18 cellular contexts compared by ENCODE assay signal in the genomic region with DNA sequence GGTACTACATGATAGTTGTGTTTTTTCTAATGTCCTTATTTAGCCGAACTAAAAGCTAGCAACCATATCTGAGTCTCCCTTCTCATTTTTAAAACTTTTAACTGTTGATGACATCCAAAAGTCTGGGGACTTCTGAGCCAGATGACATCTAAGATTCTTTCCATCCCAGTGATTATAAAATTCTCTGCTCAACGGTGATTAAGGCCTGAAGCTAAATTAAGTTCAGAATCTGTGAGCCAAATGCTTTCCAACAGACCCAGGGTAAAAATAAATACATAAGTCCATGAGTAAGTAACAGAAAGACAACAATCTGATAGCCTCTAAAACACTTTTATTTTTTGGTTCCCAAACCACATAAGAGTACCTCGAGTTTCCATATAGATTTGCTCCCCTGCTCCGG. TPM values are rescaled to one million over a fixed set of nuclear protein-coding genes. Genes with fewer than 3 reads are reported as not detected.
DNase-seq lines count a peak whose midpoint lies in the region; TF ChIP-seq lines count a peak whose summit lies in the region.
"Had no signal": no experiment of that assay in that cellular context is flagged by ENCODE, and none has a peak within 500 bp of the region (broad histone marks: within the 10 kb centered on the region; RNA-seq: fewer than 3 reads in every experiment).

No MANE protein-coding gene starts in this region.

- H3K36me3 ChIP-seq in Karpas-422 (ENCODE audit: insufficient read depth, low read length) (no peaks in the 10 kb centered on the region), skeletal muscle tissue (ENCODE audit: control insufficient read depth in 3 of 3, insufficient read depth in 3 of 3, low read length in 3 of 3) (no peaks in the 10 kb centered on the region)
- H3K36me3 ChIP-seq: ovary had no signal

- H3K4me3 ChIP-seq in Karpas-422 (ENCODE audit: low read length) (no peak overlapping the region), skeletal muscle tissue (ENCODE audit: low read length in 3 of 3) (no peak overlapping the region)
- H3K4me3 ChIP-seq: ovary had no signal

- H3K36me3 Mint-ChIP-seq in progenitor cell of endocrine pancreas (ENCODE audit: insufficient read depth), result no peaks in the 10 kb centered on the region

- H3K27me3 ChIP-seq in Karpas-422 (ENCODE audit: low read length) (no peaks in the 10 kb centered on the region), skeletal muscle tissue (ENCODE audit: control insufficient read depth in 3 of 3, insufficient read depth in 3 of 3, low read length in 3 of 3) (no peaks in the 10 kb centered on the region)
- H3K27me3 ChIP-seq: ovary had no signal

- H3K4me1 Mint-ChIP-seq in progenitor cell of endocrine pancreas (ENCODE audit: low read depth), result peaks cover 21% of the 10 kb centered on the region

- H3K9ac ChIP-seq in Karpas-422 (ENCODE audit: low read length) (no peak overlapping the region), skeletal muscle tissue (ENCODE audit: low read depth in 1 of 3, low read length in 3 of 3) (peak overlapping the region in 2 of 3 donors; percentile 33 to 57)

- H3K9me3 Mint-ChIP-seq in progenitor cell of endocrine pancreas (ENCODE audit: low read depth), result no peaks in the 10 kb centered on the region

- no peak overlapping the region for H3K4me2 ChIP-seq in Karpas-422 (ENCODE audit: low read depth, low read length, poor library complexity, severe bottlenecking)

- H3K9me2 ChIP-seq in Karpas-422 (replicated peaks; ENCODE audit: insufficient read depth, low read length), result no peaks in the 10 kb centered on the region

- no peak for TF ChIP-seq CTCF in progenitor cell of endocrine pancreas (IDR thresholded peaks at IDR 0.05; ENCODE audit: unreplicated experiment)

- no peak overlapping the region for H3K27ac ChIP-seq in Karpas-422 (ENCODE audit: low read length)
- H3K27ac ChIP-seq in skeletal muscle tissue (ENCODE audit: low read depth, low read length), result peak overlapping the region; percentile 55
- H3K27ac ChIP-seq: ovary had no signal

- H3K4me1 ChIP-seq in Karpas-422 (ENCODE audit: low read length), result peaks cover 4% of the 10 kb centered on the region; the same call in 1 of the 2 replicates
- H3K4me1 ChIP-seq in skeletal muscle tissue (ENCODE audit: control insufficient read depth in 3 of 3, insufficient read depth in 3 of 3, low read length in 3 of 3), result peaks cover 23 to 37% (median 29%) of the 10 kb centered on the region in 3 donors

- DNase-seq in EH (ENCODE audit: low read depth) (peak; percentile 61), Karpas-422 (peak; percentile 19), fibroblast of peridontal ligament (ENCODE audit: extremely low read depth) (peak; percentile 40), progenitor cell of endocrine pancreas (ENCODE audit: low spot score, unreplicated experiment) (no peak), SW 1271 (lab: John Stamatoyannopoulos, UW) (no peak), NCI-H2081 treated with DMSO at 0.1 percent for 48 hours (lab: John Stamatoyannopoulos, UW) (no peak)
- DNase-seq: activated CD4-positive, alpha-beta T cell treated with anti-CD3 and anti-CD28 coated beads for 48 hours; activated CD8-positive, alpha-beta memory T cell treated with anti-CD3 and anti-CD28 coated beads, Interleukin-2, amount 50 U/mL, for 4 hours; activated gamma-delta T cell; anterior cingulate cortex; Calu3; cerebellar nuclear complex; foreskin fibroblast; NCI-H1417 treated with DMSO at 0.1 percent for 48 hours; NCI-H774; ovary; stimulated activated CD4-positive, alpha-beta T cell treated with anti-CD3 and anti-CD28 coated beads, Interleukin-4, amount 100 ng/mL, for 24 hours had no signal

- H4K20me1 ChIP-seq in Karpas-422 (ENCODE audit: insufficient read depth, low read depth, low read length), result no peaks in the 10 kb centered on the region

- H3K27me3 Mint-ChIP-seq in progenitor cell of endocrine pancreas, result no peaks in the 10 kb centered on the region

- no peaks in the 10 kb centered on the region for H3K9me3 ChIP-seq in Karpas-422 (ENCODE audit: low read length)
- H3K9me3 ChIP-seq in skeletal muscle tissue (ENCODE audit: control insufficient read depth in 3 of 3, low read length in 3 of 3), result no peaks in the 10 kb centered on the region
- H3K9me3 ChIP-seq: ovary had no signal

- no peak overlapping the region for H2AFZ ChIP-seq in Karpas-422 (ENCODE audit: low read length)

- H3K4me3 Mint-ChIP-seq in progenitor cell of endocrine pancreas (ENCODE audit: low read depth), result no peak overlapping the region

- no peaks in the 10 kb centered on the region for H3K79me2 ChIP-seq in Karpas-422 (ENCODE audit: low read length)

- no peak overlapping the region for H3K27ac Mint-ChIP-seq in progenitor cell of endocrine pancreas

RNA-seq across cellular contexts. Expression of gene PTP4A2, which starts 13.1 kb away (rescaled TPM):
- 215 and 401 TPM in 2 replicates for total RNA-seq in Karpas-422 (2014; rRNA removed; shearing (Covaris generic); ENCODE audit: low replicate concordance)
- total RNA-seq in skeletal muscle tissue, result 457 TPM
- total RNA-seq in progenitor cell of endocrine pancreas, result 157 and 161 TPM in 2 replicates

Comparison
In these comparisons a context has a peak if more than half of its experiments do, and no peak if none do; other contexts are left out.
1. DNase-seq: peak in EH (single experiment), Karpas-422 (single experiment) and fibroblast of peridontal ligament (single experiment); none in progenitor cell of endocrine pancreas (single experiment), SW 1271 (0 of 2) and NCI-H2081 treated with DMSO at 0.1 percent for 48 hours (single experiment).